17 cellular contexts compared by ENCODE assay signal in the genomic region with DNA sequence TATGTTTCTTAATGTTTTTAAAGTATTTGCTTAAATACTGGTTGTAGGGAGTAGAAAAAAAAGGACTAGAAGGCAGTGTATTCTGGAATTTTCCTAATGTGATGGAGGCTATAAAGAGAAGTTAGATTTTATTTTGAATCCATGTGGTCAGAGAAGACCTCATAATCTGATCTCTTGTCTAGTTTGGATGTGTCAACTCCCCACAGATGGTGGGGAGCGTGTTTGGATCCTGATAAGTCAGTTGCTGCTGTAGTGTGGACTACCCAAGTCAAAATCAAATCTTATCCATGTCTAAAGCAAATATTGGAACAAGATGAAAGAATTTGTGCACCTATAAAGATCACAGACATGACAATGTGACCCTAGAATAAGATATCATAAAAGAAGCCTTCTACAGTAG.
A peak's percentile ranks its signal among the peaks of the same experiment; 100 is the strongest.
DNase-seq lines count a peak whose midpoint lies in the region; TF ChIP-seq lines count a peak whose summit lies in the region.
"Had no signal": no experiment of that assay in that cellular context is flagged by ENCODE, and none has a peak within 500 bp of the region (broad histone marks: within the 10 kb centered on the region; RNA-seq: fewer than 3 reads in every experiment).

No MANE protein-coding gene starts in this region.

- peak overlapping the region; percentile 51 for H3K27ac ChIP-seq in VCaP
- H3K27ac ChIP-seq in hepatocyte: no peak overlapping the region

- no peak overlapping the region for H3K4me2 ChIP-seq in hepatocyte

- no peaks in the 10 kb centered on the region for H3K36me3 ChIP-seq in hepatocyte (replicated peaks; ENCODE audit: insufficient read depth, low read depth)

- TF ChIP-seq CTCF in VCaP (conservative IDR thresholded peaks at IDR 0.05) (no peak), nephron (IDR thresholded peaks at IDR 0.05; ENCODE audit: unreplicated experiment in 3 of 3) (no peak), hepatocyte (IDR thresholded peaks at IDR 0.05; ENCODE audit: poor library complexity) (no peak)

- H2AFZ ChIP-seq in hepatocyte: no peak overlapping the region

- H3K4me3 ChIP-seq in hepatocyte: no peak overlapping the region
- H3K4me3 ChIP-seq: GM12878 had no signal

- no peaks in the 10 kb centered on the region for H3K27me3 ChIP-seq in hepatocyte
- H3K27me3 ChIP-seq: BE2C had no signal

- H3K36me3 Mint-ChIP-seq in nephron (ENCODE audit: low read depth): peaks cover 11% of the 10 kb centered on the region
- no peaks in the 10 kb centered on the region for H3K36me3 Mint-ChIP-seq in activated T-helper 1 cell treated with anti-CD3 and anti-CD28 coated beads, Interleukin-12 subunit alpha, Interleukin-12 subunit beta, Interleukin-2, Interleukin-4 antibody, amounts not matched to agents 30 ng/mL and 10 ng/mL and 1 ng/mL, durations not matched to agents 14 hours and 24 hours and 36 hours (ENCODE audit: low read depth)
- H3K36me3 Mint-ChIP-seq: CD4-positive, CD25-positive, alpha-beta regulatory T cell had no signal

- intact Hi-C loops in activated T-helper 1 cell treated with anti-CD3 and anti-CD28 coated beads, Interleukin-12 subunit alpha, Interleukin-12 subunit beta, Interleukin-2, Interleukin-4 antibody, amounts not matched to agents 30 ng/mL and 10 ng/mL and 1 ng/mL, durations not matched to agents 14 hours and 24 hours and 36 hours (cut with micrococcal nuclease): no loop called here

- peaks cover 26% of the 10 kb centered on the region for H3K4me1 Mint-ChIP-seq in nephron
- H3K4me1 Mint-ChIP-seq in activated T-helper 1 cell treated with anti-CD3 and anti-CD28 coated beads, Interleukin-12 subunit alpha, Interleukin-12 subunit beta, Interleukin-2, Interleukin-4 antibody, amounts not matched to agents 30 ng/mL and 10 ng/mL and 1 ng/mL, durations not matched to agents 14 hours and 24 hours and 36 hours (ENCODE audit: low read depth): no peaks in the 10 kb centered on the region
- H3K4me1 Mint-ChIP-seq: CD4-positive, CD25-positive, alpha-beta regulatory T cell; CD8-positive, alpha-beta memory T cell had no signal

- H3K9me3 Mint-ChIP-seq in nephron: peaks cover 11% of the 10 kb centered on the region
- H3K9me3 Mint-ChIP-seq in activated T-helper 1 cell treated with anti-CD3 and anti-CD28 coated beads, Interleukin-12 subunit alpha, Interleukin-12 subunit beta, Interleukin-2, Interleukin-4 antibody, amounts not matched to agents 30 ng/mL and 10 ng/mL and 1 ng/mL, durations not matched to agents 14 hours and 24 hours and 36 hours: no peaks in the 10 kb centered on the region

- H3K9me3 ChIP-seq in hepatocyte (ENCODE audit: low read depth): no peaks in the 10 kb centered on the region
- H3K9me3 ChIP-seq: BE2C had no signal

- DNase-seq in EH (ENCODE audit: low read depth): peak; percentile 6
- peak; percentile 25 for DNase-seq in M059J (ENCODE audit: low read depth)
- no peak for DNase-seq in hepatocyte (ENCODE audit: low spot score)
- DNase-seq in activated T-helper 1 cell treated with anti-CD3 and anti-CD28 coated beads, Interleukin-12 subunit alpha, Interleukin-12 subunit beta, Interleukin-2, Interleukin-4 antibody, amounts not matched to agents 30 ng/mL and 10 ng/mL and 1 ng/mL, durations not matched to agents 14 hours and 24 hours and 36 hours (ENCODE audit: low spot score): no peak
- DNase-seq in DMS114 treated with DMSO at 0.1 percent for 48 hours (lab: John Stamatoyannopoulos, UW; ENCODE audit: unreplicated experiment): no peak
- DNase-seq: ACHN; BE2C; C1 segment of cervical spinal cord; CD4-positive, CD25-positive, alpha-beta regulatory T cell; CD8-positive, alpha-beta memory T cell; COR-L47; DMS153; DMS79; H9 had no signal

- no peaks in the 10 kb centered on the region for H4K20me1 ChIP-seq in hepatocyte (ENCODE audit: insufficient read depth, poor library complexity, severe bottlenecking)

- H3K79me2 ChIP-seq in hepatocyte: no peaks in the 10 kb centered on the region

- no peak overlapping the region for H3K4me3 Mint-ChIP-seq in nephron
- H3K4me3 Mint-ChIP-seq in activated T-helper 1 cell treated with anti-CD3 and anti-CD28 coated beads, Interleukin-12 subunit alpha, Interleukin-12 subunit beta, Interleukin-2, Interleukin-4 antibody, amounts not matched to agents 30 ng/mL and 10 ng/mL and 1 ng/mL, durations not matched to agents 14 hours and 24 hours and 36 hours: no peak overlapping the region
- H3K4me3 Mint-ChIP-seq: CD4-positive, CD25-positive, alpha-beta regulatory T cell; CD8-positive, alpha-beta memory T cell; H9 had no signal

- peak overlapping the region in 2 of 3 experiments; percentile 47 to 87 for H3K27ac Mint-ChIP-seq in nephron
- H3K27ac Mint-ChIP-seq in activated T-helper 1 cell treated with anti-CD3 and anti-CD28 coated beads, Interleukin-12 subunit alpha, Interleukin-12 subunit beta, Interleukin-2, Interleukin-4 antibody, amounts not matched to agents 30 ng/mL and 10 ng/mL and 1 ng/mL, durations not matched to agents 14 hours and 24 hours and 36 hours: no peak overlapping the region
- H3K27ac Mint-ChIP-seq: CD4-positive, CD25-positive, alpha-beta regulatory T cell; CD8-positive, alpha-beta memory T cell; H9 had no signal

- 0% methylated on average over 1 of the region's 1 CpG for WGBS in hepatocyte (ENCODE audit: low lambda C conversion rate, missing lambda C conversion rate)

- H3K9me2 ChIP-seq in hepatocyte (replicated peaks; ENCODE audit: insufficient read depth): no peaks in the 10 kb centered on the region

- H3K4me1 ChIP-seq in hepatocyte (ENCODE audit: insufficient read depth): peaks cover 15% of the 10 kb centered on the region

- H3K27me3 Mint-ChIP-seq in nephron (ENCODE audit: low read depth): no peaks in the 10 kb centered on the region
- no peaks in the 10 kb centered on the region for H3K27me3 Mint-ChIP-seq in activated T-helper 1 cell treated with anti-CD3 and anti-CD28 coated beads, Interleukin-12 subunit alpha, Interleukin-12 subunit beta, Interleukin-2, Interleukin-4 antibody, amounts not matched to agents 30 ng/mL and 10 ng/mL and 1 ng/mL, durations not matched to agents 14 hours and 24 hours and 36 hours (ENCODE audit: insufficient read depth)
- H3K27me3 Mint-ChIP-seq: CD4-positive, CD25-positive, alpha-beta regulatory T cell; CD8-positive, alpha-beta memory T cell had no signal

Comparison
In these comparisons a context has a peak if more than half of its experiments do, and no peak if none do; other contexts are left out.
1. DNase-seq: peak in EH (single experiment) and M059J (single experiment); none in hepatocyte (single experiment), activated T-helper 1 cell treated with anti-CD3 and anti-CD28 coated beads, Interleukin-12 subunit alpha, Interleukin-12 subunit beta, Interleukin-2, Interleukin-4 antibody, amounts not matched to agents 30 ng/mL and 10 ng/mL and 1 ng/mL, durations not matched to agents 14 hours and 24 hours and 36 hours (single experiment) and DMS114 treated with DMSO at 0.1 percent for 48 hours (single experiment).